ENCODE assay signal across 11 cellular contexts in genomic region chr1:26584022-26584485, GRCh38.
A peak's percentile ranks its signal among the peaks of the same experiment; 100 is the strongest.
DNase-seq lines count a peak whose midpoint lies in the region; ATAC-seq and TF ChIP-seq lines count a peak whose summit lies in the region.
"Had no signal": no experiment of that assay in that cellular context is flagged by ENCODE, and none has a peak within 500 bp of the region (broad histone marks: within the 10 kb centered on the region; RNA-seq: fewer than 3 reads in every experiment).

No MANE protein-coding gene starts in this region.

- H3K4me3 ChIP-seq in epithelial cell of esophagus (ENCODE audit: low read length), result no peak overlapping the region

- DNase-seq in GM13977 (ENCODE audit: low spot score) (peak; percentile 31), RPMI8226 (peak; percentile 33), epithelial cell of esophagus (ENCODE audit: low read depth) (peak; percentile 37), DMS153 treated with DMSO at 0.1 percent for 48 hours (lab: John Stamatoyannopoulos, UW; ENCODE audit: unreplicated experiment) (no peak), kidney glomerular epithelial cell (lab: John Stamatoyannopoulos, UW) (no peak)
- DNase-seq: activated effector memory CD4-positive, alpha-beta T cell treated with Interleukin-2 at 50 U/mL for 16 hours; CD4-positive, alpha-beta T cell; foreskin fibroblast had no signal

- ATAC-seq in GM21825 (IDR thresholded peaks at IDR 0.05; ENCODE audit: unreplicated experiment), result no peak
- no peak for ATAC-seq in GM18520 (IDR thresholded peaks at IDR 0.05; ENCODE audit: unreplicated experiment)

- peak; percentile 25 for TF ChIP-seq CTCF in 22Rv1 (IDR thresholded peaks at IDR 0.05)
- TF ChIP-seq CTCF in GM13977 (IDR thresholded peaks at IDR 0.05; ENCODE audit: extremely low read depth, insufficient read depth, missing control alignments), result peak; percentile 49
- no peak for TF ChIP-seq CTCF in epithelial cell of esophagus (IDR thresholded peaks at IDR 0.05; ENCODE audit: insufficient read depth, low read depth, low read length, missing control alignments)

- in situ Hi-C loops in GM13977 (cut with MboI; ENCODE audit: low pct_unique_long_range_greater_than_20kb, low sequenced_read_pairs, unreplicated experiment), result no loop called here

- H3K27ac ChIP-seq in 22Rv1, result no peak overlapping the region

Comparison
In these comparisons a context has a peak if more than half of its experiments do, and no peak if none do; other contexts are left out.
1. DNase-seq: peak in GM13977 (single experiment), RPMI8226 (single experiment) and epithelial cell of esophagus (single experiment); none in DMS153 treated with DMSO at 0.1 percent for 48 hours (single experiment) and kidney glomerular epithelial cell (single experiment).